In the genomic region with DNA sequence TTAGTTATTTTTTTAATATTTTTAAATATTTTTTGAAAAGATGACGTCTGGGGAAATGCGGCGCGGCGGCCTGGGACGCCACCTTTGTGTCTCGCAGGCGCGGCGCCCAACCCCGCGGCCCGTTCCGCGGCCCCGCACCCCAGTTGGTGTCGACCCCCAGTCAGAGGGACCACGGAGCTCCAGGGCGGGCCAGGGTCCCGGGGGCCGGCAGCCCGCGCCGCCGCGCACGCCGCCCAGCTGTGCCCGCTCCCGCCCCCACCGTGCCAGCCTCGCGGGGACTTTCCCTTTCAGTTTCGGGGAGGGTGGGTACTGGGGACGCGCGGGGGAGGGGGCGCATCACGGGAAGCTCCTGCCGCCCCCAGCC, we compare ENCODE assay signal across 8 cellular contexts. TPM values are rescaled to one million over a fixed set of nuclear protein-coding genes. Genes with fewer than 3 reads are reported as not detected.
A peak's percentile ranks its signal among the peaks of the same experiment; 100 is the strongest.
DNase-seq lines count a peak whose midpoint lies in the region; ATAC-seq and TF ChIP-seq lines count a peak whose summit lies in the region.

No MANE protein-coding gene starts in this region.

- TF ChIP-seq POLR2A in testis (IDR thresholded peaks at IDR 0.05): no peak

- H4K20me1 ChIP-seq in SU-DHL-6 (ENCODE audit: low read depth, low read length): no peaks in the 10 kb centered on the region

- peak; percentile 25 for DNase-seq in central memory CD4-positive, alpha-beta T cell
- no peak for DNase-seq in mesenchymal stem cell
- DNase-seq in testis: no peak
- DNase-seq in putamen (ENCODE audit: low spot score): no peak
- no peak for DNase-seq in NCI-H510A (lab: John Stamatoyannopoulos, UW)

- H2BK5ac ChIP-seq in mesenchymal stem cell (ENCODE audit: low read depth, low read length, poor library complexity, severe bottlenecking): peak overlapping the region; percentile 91

- peaks cover 40% of the 10 kb centered on the region for H3K4me1 ChIP-seq in mesenchymal stem cell (ENCODE audit: control insufficient read depth, insufficient read depth, low read depth, low read length)
- peaks cover 29% of the 10 kb centered on the region for H3K4me1 ChIP-seq in testis

- no peaks in the 10 kb centered on the region for H3F3A ChIP-seq in SU-DHL-6 (ENCODE audit: insufficient read depth)

- peak overlapping the region; percentile 41 for H3K4me3 ChIP-seq in SU-DHL-6 (ENCODE audit: insufficient read depth, low read length, poor library complexity, severe bottlenecking)
- peak overlapping the region; percentile 76 to 99 for H3K4me3 ChIP-seq in mesenchymal stem cell (ENCODE audit: insufficient read depth in 1 of 2, low read depth in 1 of 2, low read length in 2 of 2)
- H3K4me3 ChIP-seq in testis: peak overlapping the region; percentile 60 to 73

- H3K27ac ChIP-seq in SU-DHL-6 (ENCODE audit: low read depth, low read length): no peak overlapping the region
- H3K27ac ChIP-seq in mesenchymal stem cell (ENCODE audit: low read length, poor library complexity, severe bottlenecking): peak overlapping the region; percentile 74
- H3K27ac ChIP-seq in testis: peak overlapping the region; percentile 37 to 86

- H3K36me3 ChIP-seq in SU-DHL-6 (ENCODE audit: low read length): no peaks in the 10 kb centered on the region
- peaks cover 41 to 42% of the 10 kb centered on the region in 2 experiments for H3K36me3 ChIP-seq in mesenchymal stem cell (ENCODE audit: control insufficient read depth in 1 of 2, insufficient read depth in 2 of 2, low read depth in 1 of 2, low read length in 2 of 2)
- no peaks in the 10 kb centered on the region for H3K36me3 ChIP-seq in testis (ENCODE audit: low read depth, missing control alignments)

- TF ChIP-seq CTCF in SU-DHL-6 (IDR thresholded peaks at IDR 0.05; ENCODE audit: insufficient read depth, low read length, poor library complexity, severe bottlenecking) (no peak), testis (IDR thresholded peaks at IDR 0.05) (no peak)

- H2AFZ ChIP-seq in SU-DHL-6 (ENCODE audit: low read depth, low read length, severe bottlenecking): peak overlapping the region; percentile 71
- H2AFZ ChIP-seq in mesenchymal stem cell (ENCODE audit: low read depth, low read length): no peak overlapping the region

- H3K9ac ChIP-seq in SU-DHL-6 (ENCODE audit: low read length): peak overlapping the region; percentile 41; the same call in 1 of the 2 replicates
- peak overlapping the region; percentile 100 for H3K9ac ChIP-seq in mesenchymal stem cell (ENCODE audit: low read length)

- H3K14ac ChIP-seq in mesenchymal stem cell (ENCODE audit: low read length in 2 of 2): peak overlapping the region in 1 of 2 experiments; percentile 92

- peak overlapping the region; percentile 41 for H4K91ac ChIP-seq in mesenchymal stem cell (ENCODE audit: low read length)

- under 1% methylated on average over 40 of the region's 40 CpGs for WGBS in mesenchymal stem cell
- whole genome bisulfite sequencing in testis, 2 donors: 2% methylated on average over 11 to 24 of the region's 40 CpGs

- H3K27me3 ChIP-seq in SU-DHL-6 (ENCODE audit: low read length): no peaks in the 10 kb centered on the region
- no peaks in the 10 kb centered on the region for H3K27me3 ChIP-seq in mesenchymal stem cell (ENCODE audit: control insufficient read depth in 1 of 2, insufficient read depth in 1 of 2, low read length in 2 of 2)
- no peaks in the 10 kb centered on the region for H3K27me3 ChIP-seq in testis

- no peaks in the 10 kb centered on the region for H3K9me3 ChIP-seq in SU-DHL-6 (ENCODE audit: insufficient read depth, low read length)
- H3K9me3 ChIP-seq in mesenchymal stem cell (ENCODE audit: control insufficient read depth, low read length): no peaks in the 10 kb centered on the region
- H3K9me3 ChIP-seq in testis: no peaks in the 10 kb centered on the region

- peak; percentile 1 for ATAC-seq in GM18502 (IDR thresholded peaks at IDR 0.05; ENCODE audit: poor library complexity, unreplicated experiment)
- no peak for ATAC-seq in GM21367 (IDR thresholded peaks at IDR 0.05; ENCODE audit: unreplicated experiment)

- H3K18ac ChIP-seq in mesenchymal stem cell (ENCODE audit: low read depth in 1 of 2, low read length in 2 of 2): peak overlapping the region; percentile 88 to 95

- peak overlapping the region; percentile 47 to 71 for H3K4ac ChIP-seq in mesenchymal stem cell (ENCODE audit: low read depth in 1 of 2, low read length in 2 of 2)

- H3K4me2 ChIP-seq in SU-DHL-6 (ENCODE audit: low read depth, low read length, poor library complexity, severe bottlenecking): peak overlapping the region; percentile 62
- H3K4me2 ChIP-seq in mesenchymal stem cell (ENCODE audit: low read length, poor library complexity, severe bottlenecking): peak overlapping the region; percentile 87

- peak overlapping the region in 1 of 2 experiments; percentile 73 for H2BK12ac ChIP-seq in mesenchymal stem cell (ENCODE audit: low read length in 2 of 2)

- intact Hi-C loops in testis (cut with DNase I; ENCODE audit: low total_unique reads): no loop called here

- H3K9me2 ChIP-seq in SU-DHL-6 (replicated peaks; ENCODE audit: insufficient read depth, low read length): no peaks in the 10 kb centered on the region

- H3K23ac ChIP-seq in mesenchymal stem cell (ENCODE audit: low read length in 2 of 2): peak overlapping the region in 1 of 2 experiments; percentile 89

- peak overlapping the region; percentile 57 for H2BK15ac ChIP-seq in mesenchymal stem cell (ENCODE audit: low read depth, poor library complexity, severe bottlenecking)

- no peaks in the 10 kb centered on the region for H3K79me2 ChIP-seq in SU-DHL-6 (ENCODE audit: insufficient read depth, low read length)

- peaks cover 14% of the 10 kb centered on the region for H3K79me1 ChIP-seq in mesenchymal stem cell (replicated peaks; ENCODE audit: low read length, poor library complexity, severe bottlenecking)

- peak overlapping the region; percentile 92 for H2BK120ac ChIP-seq in mesenchymal stem cell (ENCODE audit: low read depth, low read length)

- H2AK5ac ChIP-seq in mesenchymal stem cell (ENCODE audit: low read length, severe bottlenecking): no peak overlapping the region

- peak overlapping the region; percentile 47 for H4K8ac ChIP-seq in mesenchymal stem cell (ENCODE audit: low read length)

RNA-seq across cellular contexts. Expression of gene CCND1, which starts 1.6 kb away (rescaled TPM):
- polyA plus RNA-seq in mesenchymal stem cell (2013, experiment 1 of 2): 324 TPM
- 321 TPM for polyA plus RNA-seq in mesenchymal stem cell (2013, experiment 2 of 2)
- 10 to 100 TPM in 1 of 2 donors, 1 to 10 TPM in 1; 8.8 to 13.7 TPM for total RNA-seq in testis
- polyA plus RNA-seq in testis (ENCODE audit: insufficient read depth, low read depth, low replicate concordance): 16.4 TPM

RNA-seq across cellular contexts. Expression of gene LTO1, which starts 32.6 kb away (rescaled TPM):
- polyA plus RNA-seq in mesenchymal stem cell (2013, experiment 1 of 2): 12.8 TPM
- polyA plus RNA-seq in mesenchymal stem cell (2013, experiment 2 of 2): 12.4 TPM
- total RNA-seq in testis: 10 to 100 TPM; 38.0 to 38.7 TPM
- polyA plus RNA-seq in testis (ENCODE audit: insufficient read depth, low read depth, low replicate concordance): 27.0 TPM
